ENCODE assay signal across 8 cellular contexts in genomic region chr2:26786207-26787023, GRCh38. TPM values are rescaled to one million over a fixed set of nuclear protein-coding genes. Genes with fewer than 3 reads are reported as not detected.
DNase-seq lines count a peak whose midpoint lies in the region; ATAC-seq lines count a peak whose summit lies in the region.

No MANE protein-coding gene starts in this region.

- peaks cover 43% of the 10 kb centered on the region for H3K4me1 Mint-ChIP-seq in activated CD8-positive, alpha-beta T cell treated with anti-CD3 and anti-CD28 coated beads, Interleukin-2, amount 10 ng/mL, durations not matched to agents 7 days and 5 days (ENCODE audit: low read depth)

- intact Hi-C loops in left cardiac atrium (cut with DNase I) = no loop called here

- no peaks in the 10 kb centered on the region for H3K27me3 Mint-ChIP-seq in activated CD8-positive, alpha-beta T cell treated with anti-CD3 and anti-CD28 coated beads, Interleukin-2, amount 10 ng/mL, durations not matched to agents 7 days and 5 days (ENCODE audit: low read depth)

- H3K9me3 Mint-ChIP-seq in activated CD8-positive, alpha-beta T cell treated with anti-CD3 and anti-CD28 coated beads, Interleukin-2, amount 10 ng/mL, durations not matched to agents 7 days and 5 days (ENCODE audit: insufficient read depth) = peaks cover 16% of the 10 kb centered on the region

- CTCF ChIA-PET in activated CD8-positive, alpha-beta T cell treated with anti-CD3 and anti-CD28 coated beads, Interleukin-2, amount 10 ng/mL, durations not matched to agents 7 days and 5 days (lab: Charles Lee) = interaction anchor here (0.6 to 1.2 kb wide), 7 partner anchors 9 to 40 kb away, joined by 3 to 6 read pairs (median 3); no protein-coding TSS in a partner anchor

- peak overlapping the region; percentile 81 for H3K4me3 ChIP-seq in skeletal muscle cell (ENCODE audit: low read depth, low read length)

- peak overlapping the region; percentile 100 for H3K4me3 Mint-ChIP-seq in activated CD8-positive, alpha-beta T cell treated with anti-CD3 and anti-CD28 coated beads, Interleukin-2, amount 10 ng/mL, durations not matched to agents 7 days and 5 days

- H3K36me3 Mint-ChIP-seq in activated CD8-positive, alpha-beta T cell treated with anti-CD3 and anti-CD28 coated beads, Interleukin-2, amount 10 ng/mL, durations not matched to agents 7 days and 5 days (ENCODE audit: low read depth) = peaks cover 51% of the 10 kb centered on the region

- ATAC-seq in GM19463 (IDR thresholded peaks at IDR 0.05; ENCODE audit: unreplicated experiment) (peak; percentile 9), HG03571 (IDR thresholded peaks at IDR 0.05; ENCODE audit: unreplicated experiment) (peak; percentile 4), left cardiac atrium (peak; percentile 5 to 28)
- peak; percentile 38 for ATAC-seq in activated CD8-positive, alpha-beta T cell treated with anti-CD3 and anti-CD28 coated beads, Interleukin-2, amount 10 ng/mL, durations not matched to agents 7 days and 5 days

- DNase-seq in Daoy (ENCODE audit: low read depth) (peak; percentile 51), left cardiac atrium (peak; percentile 44), skeletal muscle cell (ENCODE audit: low read depth) (no peak), NCI-H187 (lab: John Stamatoyannopoulos, UW) (no peak), HPDE6-E6E7 (ENCODE audit: extremely low spot score) (no peak)
- peak; percentile 43 for DNase-seq in activated CD8-positive, alpha-beta T cell treated with anti-CD3 and anti-CD28 coated beads, Interleukin-2, amount 10 ng/mL, durations not matched to agents 7 days and 5 days

- peak overlapping the region; percentile 94 for H3K27ac Mint-ChIP-seq in activated CD8-positive, alpha-beta T cell treated with anti-CD3 and anti-CD28 coated beads, Interleukin-2, amount 10 ng/mL, durations not matched to agents 7 days and 5 days

- POLR2A ChIA-PET in activated CD8-positive, alpha-beta T cell treated with anti-CD3 and anti-CD28 coated beads, Interleukin-2, amount 10 ng/mL, durations not matched to agents 7 days and 5 days (lab: Charles Lee) = interaction anchor here (1.0 to 1.9 kb wide), 6 partner anchors 11 to 264 kb away, joined by 3 to 9 read pairs (median 4); partner anchors contain the start of genes AGBL5 and SLC35F6

RNA-seq across cellular contexts. Expression of gene CENPA, which starts 0.6 kb away (rescaled TPM):
- 25.3 and 27.9 TPM in 2 replicates for total RNA-seq in Daoy (2014; rRNA removed; shearing (Covaris generic))
- total RNA-seq in activated CD8-positive, alpha-beta T cell treated with anti-CD3 and anti-CD28 coated beads, Interleukin-2, amount 10 ng/mL, durations not matched to agents 7 days and 5 days = 10 to 100 TPM; 55.2 to 58.1 TPM
- total RNA-seq in left cardiac atrium = under 1 TPM in 1 of 2 donors, not detected in 1; 0.38 TPM

RNA-seq across cellular contexts. Expression of gene SLC35F6, which starts 22.3 kb away (rescaled TPM):
- total RNA-seq in Daoy (2014; rRNA removed; shearing (Covaris generic)) = 18.5 and 19.1 TPM in 2 replicates
- total RNA-seq in activated CD8-positive, alpha-beta T cell treated with anti-CD3 and anti-CD28 coated beads, Interleukin-2, amount 10 ng/mL, durations not matched to agents 7 days and 5 days = 10 to 100 TPM; 21.0 to 21.1 TPM
- total RNA-seq in left cardiac atrium = 10 to 100 TPM; 26.4 to 35.5 TPM

Comparison
In these comparisons a context has a peak if more than half of its experiments do, and no peak if none do; other contexts are left out.
1. DNase-seq: peak in Daoy (single experiment), activated CD8-positive, alpha-beta T cell treated with anti-CD3 and anti-CD28 coated beads, Interleukin-2, amount 10 ng/mL, durations not matched to agents 7 days and 5 days (single experiment) and left cardiac atrium (single experiment); none in skeletal muscle cell (single experiment), NCI-H187 (0 of 2) and HPDE6-E6E7 (single experiment).
2. RNA of gene CENPA, which starts 0.6 kb away (total RNA-seq): 55.2 to 58.1 TPM in activated CD8-positive, alpha-beta T cell treated with anti-CD3 and anti-CD28 coated beads, Interleukin-2, amount 10 ng/mL, durations not matched to agents 7 days and 5 days and 25.3 to 27.9 TPM in Daoy; 0.38 TPM in left cardiac atrium; every median in the first group is over 10 times any median in the second.
3. Peak in every context shown above with its lines, with median percentiles within 50 percentile points of each other: ATAC-seq.